ENCODE assay signal across 12 cellular contexts in the genomic region with DNA sequence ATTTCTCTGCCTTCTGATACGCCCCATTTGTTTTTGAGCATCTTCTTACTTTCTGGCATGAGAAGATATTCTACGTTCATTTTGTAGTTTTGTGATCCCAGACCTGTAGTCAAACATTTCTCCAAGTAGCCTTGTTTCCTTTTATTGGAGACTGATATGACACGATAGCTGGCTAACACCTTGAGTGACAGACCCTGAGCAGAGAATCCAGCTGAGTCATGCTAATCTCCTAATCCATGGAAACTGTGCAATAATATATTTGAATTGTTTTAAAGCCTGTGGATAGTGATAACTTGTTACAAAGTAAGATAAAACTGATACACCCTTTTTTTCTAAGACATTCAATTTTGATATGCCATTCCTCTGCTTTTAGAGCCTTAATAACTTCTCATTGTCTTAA. TPM values are rescaled to one million over a fixed set of nuclear protein-coding genes. Genes with fewer than 3 reads are reported as not detected.
DNase-seq lines count a peak whose midpoint lies in the region; ATAC-seq and TF ChIP-seq lines count a peak whose summit lies in the region.
"Had no signal": no experiment of that assay in that cellular context is flagged by ENCODE, and none has a peak within 500 bp of the region (broad histone marks: within the 10 kb centered on the region; RNA-seq: fewer than 3 reads in every experiment).

No MANE protein-coding gene starts in this region.

- H3K4me2 ChIP-seq in GM23248 (ENCODE audit: unreplicated experiment), result peak overlapping the region; percentile 95

- no peak for ATAC-seq in GM18505 (IDR thresholded peaks at IDR 0.05; ENCODE audit: unreplicated experiment)

- peak overlapping the region; percentile 54 for H3K4me3 ChIP-seq in AG10803 (ENCODE audit: low read length)
- peak overlapping the region; percentile 71; the same call in 1 of the 2 replicates for H3K4me3 ChIP-seq in GM23248
- H3K4me3 ChIP-seq in neutrophil (ENCODE audit: low read depth in 1 of 2, low read length in 1 of 2), result no peak overlapping the region

- H3K36me3 Mint-ChIP-seq in brain (peaks cover 3% of the 10 kb centered on the region), progenitor cell of endocrine pancreas (ENCODE audit: insufficient read depth) (no peaks in the 10 kb centered on the region)

- H3K4me3 Mint-ChIP-seq in brain (peak overlapping the region in 2 of 5 experiments; percentile 7 to 85), progenitor cell of endocrine pancreas (ENCODE audit: low read depth) (no peak overlapping the region)

- no peak for TF ChIP-seq POLR2A in GM18505 (IDR thresholded peaks at IDR 0.05; ENCODE audit: borderline replicate concordance, extremely low read depth, insufficient read depth, insufficient read length)

- H3K27ac Mint-ChIP-seq in brain, result peak overlapping the region; percentile 67 to 92 (median 78)
- H3K27ac Mint-ChIP-seq in progenitor cell of endocrine pancreas, result no peak overlapping the region

- in situ Hi-C loops in GM23248 (cut with MboI), result no loop called here

- no peak for TF ChIP-seq CTCF in AG10803 (conservative IDR thresholded peaks at IDR 0.05; ENCODE audit: low read length)
- TF ChIP-seq CTCF in brain (conservative IDR thresholded peaks at IDR 0.05), result no peak
- no peak for TF ChIP-seq CTCF in neutrophil (IDR thresholded peaks at IDR 0.05)
- TF ChIP-seq CTCF in progenitor cell of endocrine pancreas (IDR thresholded peaks at IDR 0.05; ENCODE audit: unreplicated experiment), result no peak

- H4K20me1 ChIP-seq in GM23248 (ENCODE audit: insufficient read depth), result no peaks in the 10 kb centered on the region

- H3K27me3 Mint-ChIP-seq in brain (no peaks in the 10 kb centered on the region), progenitor cell of endocrine pancreas (peaks cover 2% of the 10 kb centered on the region)

- no peaks in the 10 kb centered on the region for H3K9me3 ChIP-seq in GM23248 (ENCODE audit: low read depth)
- no peaks in the 10 kb centered on the region for H3K9me3 ChIP-seq in neutrophil

- H3K4me1 ChIP-seq in GM23248 (ENCODE audit: insufficient read depth), result peaks cover 25% of the 10 kb centered on the region
- H3K4me1 ChIP-seq in neutrophil (ENCODE audit: control insufficient read depth in 1 of 2, insufficient read depth in 1 of 2, low read depth in 1 of 2, low read length in 1 of 2), result peaks cover 16 to 37% of the 10 kb centered on the region in 2 experiments

- H3K27me3 ChIP-seq in GM23248 (replicated peaks; ENCODE audit: insufficient read depth) (no peaks in the 10 kb centered on the region), neutrophil (no peaks in the 10 kb centered on the region)

- H3F3A ChIP-seq in GM23248 (ENCODE audit: insufficient read depth), result peaks cover 24% of the 10 kb centered on the region

- DNase-seq in AG10803 (ENCODE audit: low read depth), result no peak
- DNase-seq in GM23248, result peak; percentile 11
- DNase-seq in COLO829 (ENCODE audit: low spot score), result no peak
- no peak for DNase-seq in progenitor cell of endocrine pancreas (ENCODE audit: low spot score, unreplicated experiment)
- no peak for DNase-seq in HuH-7 (ENCODE audit: low spot score)
- DNase-seq: KG1, NCI-H510A treated with DMSO at 0.1 percent for 48 hours had no signal

- H3K36me3 ChIP-seq in GM23248 (ENCODE audit: low read depth) (no peaks in the 10 kb centered on the region), neutrophil (no peaks in the 10 kb centered on the region)

- H3K9me2 ChIP-seq in GM23248 (ENCODE audit: insufficient read depth), result no peaks in the 10 kb centered on the region

- H2AFZ ChIP-seq in GM23248, result peak overlapping the region; percentile 87

- peak overlapping the region; percentile 79; the same call in 1 of the 2 replicates for H3K9ac ChIP-seq in GM23248

- H3K4me1 Mint-ChIP-seq in brain (peaks cover 39% of the 10 kb centered on the region), progenitor cell of endocrine pancreas (ENCODE audit: low read depth) (no peaks in the 10 kb centered on the region)

- H3K79me2 ChIP-seq in GM23248 (ENCODE audit: insufficient read depth), result no peaks in the 10 kb centered on the region

- H3K9me3 Mint-ChIP-seq in brain (peaks cover 0 to 3% (median 0%) of the 10 kb centered on the region in 5 experiments), progenitor cell of endocrine pancreas (ENCODE audit: low read depth) (no peaks in the 10 kb centered on the region)

- peak overlapping the region; percentile 85; the same call in 1 of the 2 replicates for H3K27ac ChIP-seq in GM23248
- H3K27ac ChIP-seq in neutrophil, result peak overlapping the region; percentile 76
- H3K27ac ChIP-seq: VCaP had no signal

- 50 to 54% methylated on average over 3 of the region's 3 CpGs for WGBS in GM23248 (ENCODE audit: low coverage in 1 of 2, low lambda C conversion rate in 2 of 2, missing lambda C conversion rate in 2 of 2), 2 experiments

RNA-seq across cellular contexts. Expression of a gene that starts 1.2 kb away (rescaled TPM):
- not detected in 2 replicates for total RNA-seq in GM23248 (2014; rRNA removed; shearing (Covaris generic))
- polyA plus RNA-seq in GM23248 (2016; fragmentation: Nextera tagmentation; extraction: Ambion mirVana) (0.23 and 0.47 TPM in 2 replicates), brain (ENCODE audit: insufficient read depth, low read depth, low replicate concordance) (3.0 TPM)
- total RNA-seq in progenitor cell of endocrine pancreas, result not detected in 2 replicates
- total RNA-seq: bronchial epithelial cell had no signal

RNA-seq across cellular contexts. Expression of a gene that starts 30.6 kb away (rescaled TPM):
- total RNA-seq in GM23248 (2014; rRNA removed; shearing (Covaris generic)), result 3.7 and 4.3 TPM in 2 replicates
- polyA plus RNA-seq in GM23248 (2016; fragmentation: Nextera tagmentation; extraction: Ambion mirVana) (0.86 and 1.3 TPM in 2 replicates), brain (ENCODE audit: insufficient read depth, low read depth, low replicate concordance) (1.6 TPM)
- total RNA-seq in progenitor cell of endocrine pancreas, result not detected in 2 replicates

Comparison
In these comparisons a context has a peak if more than half of its experiments do, and no peak if none do; other contexts are left out.
1. H3K4me3 ChIP-seq: peak in AG10803 (single experiment) and GM23248 (single experiment); none in neutrophil (0 of 2).